20 cellular contexts compared by ENCODE assay signal in the genomic region with DNA sequence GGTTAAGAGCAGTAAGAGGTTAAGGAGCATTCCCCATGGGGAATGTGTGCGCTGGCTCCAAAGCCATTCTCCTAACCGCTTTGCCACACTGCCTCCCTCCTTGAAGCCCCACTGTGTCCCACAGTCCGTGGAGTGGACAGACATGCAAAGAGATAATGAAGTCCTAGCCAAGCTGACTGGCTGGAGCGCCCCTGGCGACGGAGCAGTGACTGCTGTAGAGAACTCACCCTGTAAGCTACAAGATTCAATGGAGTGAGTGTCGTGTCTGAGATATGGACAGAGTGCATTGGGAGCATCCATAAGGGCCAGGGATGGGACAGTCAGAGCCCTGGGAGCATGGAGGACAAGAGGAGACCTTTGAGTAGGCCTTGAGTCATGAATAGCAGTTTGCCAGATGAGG. TPM values are rescaled to one million over a fixed set of nuclear protein-coding genes. Genes with fewer than 3 reads are reported as not detected.
A peak's percentile ranks its signal among the peaks of the same experiment; 100 is the strongest.
DNase-seq lines count a peak whose midpoint lies in the region; ATAC-seq, FAIRE-seq and TF ChIP-seq lines count a peak whose summit lies in the region.
"Had no signal": no experiment of that assay in that cellular context is flagged by ENCODE, and none has a peak within 500 bp of the region (broad histone marks: within the 10 kb centered on the region; RNA-seq: fewer than 3 reads in every experiment).

No MANE protein-coding gene starts in this region.

- WGBS in K562 (ENCODE audit: insufficient coverage, low coverage, missing lambda C conversion rate), result 8% methylated on average over 7 of the region's 7 CpGs
- WGBS in endodermal cell (ENCODE audit: insufficient coverage in 1 of 2, insufficient read length in 1 of 2), 2 experiments, result 88 to 92% methylated on average over 6 to 7 of the region's 7 CpGs
- 90 to 100% methylated on average over 1 to 7 of the region's 7 CpGs for WGBS in transverse colon (ENCODE audit: low coverage in 1 of 2), 2 donors

- no peaks in the 10 kb centered on the region for H3K79me2 ChIP-seq in astrocyte (ENCODE audit: insufficient read depth, low read length)
- no peaks in the 10 kb centered on the region for H3K79me2 ChIP-seq in K562 (ENCODE audit: control insufficient read depth, insufficient read depth, low read length)
- peaks cover 11% of the 10 kb centered on the region for H3K79me2 ChIP-seq in osteoblast (ENCODE audit: insufficient read depth, low read length)

- no TSS peak for BruUV-seq in K562 (replicated peaks; lab: Mats Ljungman, UMichigan)

- in situ Hi-C loops in K562 (cut with MboI) (no loop called here), transverse colon (cut with MboI; ENCODE audit: low pct_ligation_motif_present in 1 of 4, low pct_unique_long_range_greater_than_20kb in 1 of 4, low sequenced_read_pairs in 3 of 4) (no loop called here)

- TF ChIP-seq EP300 in K562 (IDR thresholded peaks at IDR 0.05; ENCODE audit: low read length) (no peak), transverse colon (IDR thresholded peaks at IDR 0.05; ENCODE audit: low read depth) (no peak)

- H3K27ac Mint-ChIP-seq in astrocyte (ENCODE audit: unreplicated experiment) (peak overlapping the region; percentile 30), endodermal cell (no peak overlapping the region)
- H3K27ac Mint-ChIP-seq: CD4-positive, alpha-beta memory T cell had no signal

- H3K4me1 Mint-ChIP-seq in astrocyte (ENCODE audit: low read depth, unreplicated experiment) (peaks cover 12% of the 10 kb centered on the region), endodermal cell (peaks cover 1% of the 10 kb centered on the region)

- CTCF ChIA-PET in K562 (lab: Yijun Ruan, JAX; ENCODE audit: low intra/inter-chr PET ratio), result no interaction called here

- H3K4me3 ChIP-seq in astrocyte (ENCODE audit: insufficient read depth, low read depth, low read length) (no peak overlapping the region), K562 (no peak overlapping the region), endodermal cell (ENCODE audit: low read length) (no peak overlapping the region), osteoblast (ENCODE audit: insufficient read depth, low read length) (no peak overlapping the region), transverse colon (no peak overlapping the region), breast epithelium (no peak overlapping the region)

- H3K27me3 Mint-ChIP-seq in astrocyte (ENCODE audit: low read depth, unreplicated experiment), result peaks cover 24% of the 10 kb centered on the region
- peaks cover 19% of the 10 kb centered on the region for H3K27me3 Mint-ChIP-seq in endodermal cell (ENCODE audit: insufficient read depth)

- H3K27ac ChIP-seq in astrocyte (ENCODE audit: low read depth, low read length), result no peak overlapping the region
- H3K27ac ChIP-seq in K562 (ENCODE audit: extremely low read depth, low read depth, low read length), result no peak overlapping the region
- H3K27ac ChIP-seq in endodermal cell (ENCODE audit: low read depth, low read length), result no peak overlapping the region
- no peak overlapping the region for H3K27ac ChIP-seq in osteoblast (ENCODE audit: low read depth, low read length)
- H3K27ac ChIP-seq in transverse colon, result no peak overlapping the region
- no peak overlapping the region for H3K27ac ChIP-seq in breast epithelium
- no peak overlapping the region for H3K27ac ChIP-seq in substantia nigra (ENCODE audit: low read depth, low read length, poor library complexity, severe bottlenecking)

- H3K4me3 Mint-ChIP-seq in astrocyte (ENCODE audit: unreplicated experiment), result no peak overlapping the region
- no peak overlapping the region for H3K4me3 Mint-ChIP-seq in endodermal cell
- H3K4me3 Mint-ChIP-seq: CD4-positive, alpha-beta memory T cell had no signal

- no peaks in the 10 kb centered on the region for H3K27me3 ChIP-seq in astrocyte (ENCODE audit: insufficient read depth, low read length)
- peaks cover 3 to 73% of the 10 kb centered on the region in 2 experiments; a peak in 4 of 5 replicates for H3K27me3 ChIP-seq in K562 (ENCODE audit: control insufficient read depth in 2 of 2, insufficient read depth in 2 of 2, low read length in 2 of 2)
- H3K27me3 ChIP-seq in endodermal cell (ENCODE audit: control insufficient read depth, insufficient read depth, low read length, poor library complexity, severe bottlenecking), result peaks cover 19% of the 10 kb centered on the region
- no peaks in the 10 kb centered on the region for H3K27me3 ChIP-seq in osteoblast (ENCODE audit: insufficient read depth, low read length)
- peaks cover 26% of the 10 kb centered on the region for H3K27me3 ChIP-seq in transverse colon
- H3K27me3 ChIP-seq in breast epithelium, result no peaks in the 10 kb centered on the region

- H3K9ac ChIP-seq in astrocyte (ENCODE audit: low read length), result no peak overlapping the region
- no peak overlapping the region for H3K9ac ChIP-seq in K562 (ENCODE audit: insufficient read depth in 1 of 2, low read depth in 2 of 2, low read length in 2 of 2)
- no peak overlapping the region for H3K9ac ChIP-seq in endodermal cell (ENCODE audit: extremely low read depth, low read length, poor library complexity, severe bottlenecking)

- intact Hi-C loops in K562 (cut with micrococcal nuclease), result no loop called here
- intact Hi-C loops in transverse colon (cut with DNase I; ENCODE audit: low total_unique reads), result no loop called here
- intact Hi-C loops in breast epithelium (cut with DNase I; ENCODE audit: low total_unique reads), result no loop called here

- DNase-seq in astrocyte (ENCODE audit: low read depth) (no peak), K562 (ENCODE audit: extremely low read depth in 1 of 4, low spot score in 3 of 4) (peak in 2 of 4 experiments; percentile 35 to 37), endodermal cell (no peak), osteoblast (ENCODE audit: insufficient read length, low spot score, missing footprints) (peak; percentile 52), transverse colon (no peak), breast epithelium (ENCODE audit: low spot score in 2 of 2) (no peak), substantia nigra (lab: John Stamatoyannopoulos, UW) (no peak)
- DNase-seq: C1 segment of cervical spinal cord; Calu3; CD4-positive, alpha-beta memory T cell; COR-L47; DMS53; DMS79 treated with DMSO at 0.1 percent for 48 hours; GF-D8; GOT3; H7; HCEC 1CT had no signal

- H3K36me3 ChIP-seq in astrocyte (ENCODE audit: insufficient read depth, low read length), result no peaks in the 10 kb centered on the region
- H3K36me3 ChIP-seq in K562 (ENCODE audit: control insufficient read depth, insufficient read depth, low read length), result no peaks in the 10 kb centered on the region
- no peaks in the 10 kb centered on the region for H3K36me3 ChIP-seq in endodermal cell (ENCODE audit: control insufficient read depth, insufficient read depth, low read length)
- H3K36me3 ChIP-seq in osteoblast (ENCODE audit: insufficient read depth, low read length), result no peaks in the 10 kb centered on the region
- no peaks in the 10 kb centered on the region for H3K36me3 ChIP-seq in transverse colon
- no peaks in the 10 kb centered on the region for H3K36me3 ChIP-seq in breast epithelium

- peak; percentile 88 for ATAC-seq in K562

- FAIRE-seq in astrocyte (lab: Jason Lieb, UNC), result no peak
- FAIRE-seq in K562 (lab: Jason Lieb, UNC), result peak; percentile 35
- FAIRE-seq: GM12891 had no signal

- H3K4me1 ChIP-seq in astrocyte (ENCODE audit: insufficient read depth, low read length) (peaks cover 18% of the 10 kb centered on the region), K562 (replicated peaks in 1 of 2; ENCODE audit: control insufficient read depth in 2 of 2, insufficient read depth in 2 of 2, low read length in 2 of 2) (peaks cover 0 to 14% of the 10 kb centered on the region in 2 experiments; a peak in 3 of 5 replicates), endodermal cell (ENCODE audit: control insufficient read depth, insufficient read depth, low read length) (peaks cover 4% of the 10 kb centered on the region), osteoblast (ENCODE audit: insufficient read depth, low read length) (peaks cover 17% of the 10 kb centered on the region), transverse colon (peaks cover 0 to 15% (median 6%) of the 10 kb centered on the region in 4 donors), breast epithelium (peaks cover 0 to 4% of the 10 kb centered on the region in 2 donors)

- H3K4me2 ChIP-seq in astrocyte (ENCODE audit: low read length) (no peak overlapping the region), K562 (ENCODE audit: insufficient read depth, low read length) (no peak overlapping the region), osteoblast (ENCODE audit: insufficient read depth, low read length) (no peak overlapping the region)

- H3K36me3 Mint-ChIP-seq in astrocyte (ENCODE audit: low read depth, unreplicated experiment) (peaks cover 2% of the 10 kb centered on the region), endodermal cell (ENCODE audit: low read depth) (no peaks in the 10 kb centered on the region)
- H3K36me3 Mint-ChIP-seq: CD4-positive, alpha-beta memory T cell had no signal

- POLR2A ChIA-PET in K562 (lab: Yijun Ruan, JAX), result interaction anchor here (0.6 to 1.2 kb wide), 2 partner anchors 10 to 128 kb away, joined by 3 read pairs; no protein-coding TSS in a partner anchor

- TF ChIP-seq CTCF in astrocyte (IDR thresholded peaks at IDR 0.05; ENCODE audit: insufficient read depth, low read depth, low read length) (no peak), K562 (IDR thresholded peaks at IDR 0.05 in 2 of 3, conservative IDR thresholded peaks at IDR 0.05 in 1 of 3; ENCODE audit: insufficient read depth in 2 of 3, low read depth in 1 of 3, low read length in 3 of 3) (peak; percentile 45 to 60 (median 52)), endodermal cell (conservative IDR thresholded peaks at IDR 0.05) (peak; percentile 29), osteoblast (IDR thresholded peaks at IDR 0.05; ENCODE audit: extremely low read depth, low read depth, low read length) (no peak), transverse colon (IDR thresholded peaks at IDR 0.05) (no peak), breast epithelium (IDR thresholded peaks at IDR 0.05) (no peak)

- no peaks in the 10 kb centered on the region for H3K9me3 ChIP-seq in astrocyte (ENCODE audit: insufficient read depth, low read depth, low read length)
- no peaks in the 10 kb centered on the region for H3K9me3 ChIP-seq in K562 (replicated peaks; ENCODE audit: control insufficient read depth, insufficient read depth, low read depth, low read length)
- no peaks in the 10 kb centered on the region for H3K9me3 ChIP-seq in endodermal cell (ENCODE audit: control insufficient read depth, low read length)
- H3K9me3 ChIP-seq in osteoblast (ENCODE audit: low read depth, low read length), result no peaks in the 10 kb centered on the region
- H3K9me3 ChIP-seq in transverse colon, result no peaks in the 10 kb centered on the region
- H3K9me3 ChIP-seq in breast epithelium, result no peaks in the 10 kb centered on the region

- TF ChIP-seq POLR2A in K562 (conservative IDR thresholded peaks at IDR 0.05), result no peak
- TF ChIP-seq POLR2A in transverse colon (IDR thresholded peaks at IDR 0.05), result no peak
- TF ChIP-seq POLR2A in breast epithelium (IDR thresholded peaks at IDR 0.05), result no peak

- H4K20me1 ChIP-seq in astrocyte (ENCODE audit: insufficient read depth, low read length) (no peaks in the 10 kb centered on the region), K562 (replicated peaks; ENCODE audit: control insufficient read depth, insufficient read depth, low read length) (peaks cover 9% of the 10 kb centered on the region; the same call in 1 of the 2 replicates), osteoblast (ENCODE audit: insufficient read depth, low read length) (no peaks in the 10 kb centered on the region)

- H2AFZ ChIP-seq in astrocyte (ENCODE audit: low read depth, low read length) (no peak overlapping the region), K562 (ENCODE audit: low read depth, low read length) (no peak overlapping the region), osteoblast (ENCODE audit: low read length) (no peak overlapping the region)

- H3K9me1 ChIP-seq in K562 (ENCODE audit: control insufficient read depth, insufficient read depth, low read length), result no peaks in the 10 kb centered on the region

- no peak for TF ChIP-seq RAD21 in K562 (CRISPR knock-in tag; conservative IDR thresholded peaks at IDR 0.05 in 1 of 2, IDR thresholded peaks at IDR 0.05 in 1 of 2)

- H3K9me3 Mint-ChIP-seq in astrocyte (ENCODE audit: unreplicated experiment), result peaks cover 9% of the 10 kb centered on the region
- no peaks in the 10 kb centered on the region for H3K9me3 Mint-ChIP-seq in endodermal cell
- H3K9me3 Mint-ChIP-seq: CD4-positive, alpha-beta memory T cell had no signal

RNA-seq across cellular contexts. Expression of a gene that starts 3.5 kb away (rescaled TPM):
- total RNA-seq in astrocyte (0.86 and 1.1 TPM in 2 replicates), K562 (2014; rRNA removed) (not detected in 2 replicates), K562 (2014; rRNA removed; fragmentation: Illumina TruSeq; extraction: Trizol) (not detected in 2 replicates), K562 (2015; rRNA removed; fragmentation: Illumina TruSeq; extraction: Trizol) (not detected in 2 replicates), K562 (2021) (not detected in 2 replicates), endodermal cell (1 to 10 TPM; 3.0 to 3.4 TPM), osteoblast (11.2 and 12.3 TPM in 2 replicates), transverse colon (10 to 100 TPM in 1 of 4 donors, under 1 TPM in 3; 0.40 to 31.0 (median 0.87) TPM), breast epithelium (1 to 10 TPM; 1.3 to 4.6 (median 2.3) TPM)
- total RNA-seq in K562 (2011; cell fraction: chromatin; rRNA removed; ENCODE audit: low replicate concordance), result 0.12 TPM in 1 of 2 replicates, not detected in the other
- total RNA-seq in K562 (2011; cell fraction: nucleolus; rRNA removed), result not detected in 2 replicates
- not detected in 2 replicates for total RNA-seq in K562 (2011; cell fraction: nucleoplasm; rRNA removed)
- polyA plus RNA-seq in K562 (2011; rRNA removed) (not detected in 2 replicates), K562 (2014; fragmentation: Illumina TruSeq; extraction: Trizol) (not detected in 2 replicates), K562 (2014; fragmentation: Nextera tagmentation; extraction: Ambion mirVana) (not detected), K562 (2014; rRNA removed) (not detected in 2 replicates)
- polyA plus RNA-seq in K562 (2011; cell fraction: cytosol; rRNA removed), result 0.03 TPM in 1 of 2 replicates, not detected in the other
- polyA plus RNA-seq in K562 (2011; cell fraction: nucleus; rRNA removed), result 0.01 TPM in 1 of 2 replicates, not detected in the other
- not detected in 2 replicates for polyA plus RNA-seq in K562 (2012)
- polyA minus RNA-seq in K562 (2011; rRNA and poly(A)+ RNA removed), result not detected in 2 replicates
- polyA minus RNA-seq in K562 (2011; cell fraction: cytosol; rRNA and poly(A)+ RNA removed), result not detected in 2 replicates
- not detected in 2 replicates for polyA minus RNA-seq in K562 (2011; cell fraction: nucleus; rRNA and poly(A)+ RNA removed)
- 1.8 TPM for polyA plus RNA-seq in endodermal cell (2013, experiment 1 of 2)
- polyA plus RNA-seq in endodermal cell (2013, experiment 2 of 2), result 2.3 TPM
- total RNA-seq: A172, Calu3 had no signal
- polyA plus RNA-seq: CD4-positive, alpha-beta memory T cell had no signal

RNA-seq across cellular contexts. Expression of a gene that starts 35.7 kb away (rescaled TPM):
- total RNA-seq in astrocyte (0.41 and 0.52 TPM in 2 replicates), K562 (2014; rRNA removed) (not detected in 2 replicates), K562 (2014; rRNA removed; fragmentation: Illumina TruSeq; extraction: Trizol) (not detected in 2 replicates), K562 (2015; rRNA removed; fragmentation: Illumina TruSeq; extraction: Trizol) (not detected in 2 replicates), K562 (2021) (not detected in 2 replicates), endodermal cell (under 1 TPM; 0.55 to 0.57 TPM), osteoblast (0.36 and 0.59 TPM in 2 replicates), transverse colon (under 1 TPM; 0.27 to 0.75 (median 0.52) TPM), breast epithelium (1 to 10 TPM; 1.6 to 5.2 (median 2.6) TPM)
- not detected in 2 replicates for total RNA-seq in K562 (2011; cell fraction: chromatin; rRNA removed; ENCODE audit: low replicate concordance)
- not detected in 2 replicates for total RNA-seq in K562 (2011; cell fraction: nucleolus; rRNA removed)
- total RNA-seq in K562 (2011; cell fraction: nucleoplasm; rRNA removed), result not detected in 2 replicates
- polyA plus RNA-seq in K562 (2011; rRNA removed) (not detected in 2 replicates), K562 (2014; fragmentation: Illumina TruSeq; extraction: Trizol) (not detected in 2 replicates), K562 (2014; fragmentation: Nextera tagmentation; extraction: Ambion mirVana) (not detected), K562 (2014; rRNA removed) (0.05 TPM in 1 of 2 replicates, not detected in the other)
- polyA plus RNA-seq in K562 (2011; cell fraction: cytosol; rRNA removed), result not detected in 2 replicates
- polyA plus RNA-seq in K562 (2011; cell fraction: nucleus; rRNA removed), result 0.04 and 0.06 TPM in 2 replicates
- polyA plus RNA-seq in K562 (2012), result not detected in 2 replicates
- polyA minus RNA-seq in K562 (2011; rRNA and poly(A)+ RNA removed), result not detected in 2 replicates
- not detected in 2 replicates for polyA minus RNA-seq in K562 (2011; cell fraction: cytosol; rRNA and poly(A)+ RNA removed)
- not detected in 2 replicates for polyA minus RNA-seq in K562 (2011; cell fraction: nucleus; rRNA and poly(A)+ RNA removed)
- 4.1 TPM for polyA plus RNA-seq in endodermal cell (2013, experiment 1 of 2)
- polyA plus RNA-seq in endodermal cell (2013, experiment 2 of 2), result 4.8 TPM
- total RNA-seq: A673, Calu3 had no signal
- polyA plus RNA-seq: CD4-positive, alpha-beta memory T cell had no signal

RNA-seq across cellular contexts. Expression of a gene that starts 44.4 kb away (rescaled TPM):
- total RNA-seq in astrocyte, result 8.4 and 16.6 TPM in 2 replicates
- total RNA-seq in K562 (2011; cell fraction: chromatin; rRNA removed; ENCODE audit: low replicate concordance), result 5.9 and 10.4 TPM in 2 replicates
- total RNA-seq in K562 (2011; cell fraction: nucleolus; rRNA removed), result 5.2 and 5.5 TPM in 2 replicates
- 5.1 and 5.3 TPM in 2 replicates for total RNA-seq in K562 (2011; cell fraction: nucleoplasm; rRNA removed)
- total RNA-seq in K562 (2014; rRNA removed), result 6.3 and 13.5 TPM in 2 replicates
- 3.7 and 5.2 TPM in 2 replicates for total RNA-seq in K562 (2014; rRNA removed; fragmentation: Illumina TruSeq; extraction: Trizol)
- 7.0 and 7.2 TPM in 2 replicates for total RNA-seq in K562 (2015; rRNA removed; fragmentation: Illumina TruSeq; extraction: Trizol)
- 22.0 and 22.7 TPM in 2 replicates for total RNA-seq in K562 (2021)
- polyA plus RNA-seq in K562 (2011; rRNA removed), result 4.2 and 5.4 TPM in 2 replicates
- 4.8 and 12.5 TPM in 2 replicates for polyA plus RNA-seq in K562 (2011; cell fraction: cytosol; rRNA removed)
- polyA plus RNA-seq in K562 (2011; cell fraction: nucleus; rRNA removed), result 5.2 and 10.5 TPM in 2 replicates
- 7.1 and 9.7 TPM in 2 replicates for polyA plus RNA-seq in K562 (2012)
- polyA plus RNA-seq in K562 (2014; fragmentation: Illumina TruSeq; extraction: Trizol), result 6.8 and 12.3 TPM in 2 replicates
- under 1 TPM; 0.18 to 0.27 TPM for polyA plus RNA-seq in K562 (2014; fragmentation: Nextera tagmentation; extraction: Ambion mirVana)
- polyA plus RNA-seq in K562 (2014; rRNA removed), result 7.2 and 9.7 TPM in 2 replicates
- polyA minus RNA-seq in K562 (2011; rRNA and poly(A)+ RNA removed), result 4.5 and 5.3 TPM in 2 replicates
- 13.7 TPM in 2 replicates for polyA minus RNA-seq in K562 (2011; cell fraction: cytosol; rRNA and poly(A)+ RNA removed)
- polyA minus RNA-seq in K562 (2011; cell fraction: nucleus; rRNA and poly(A)+ RNA removed), result 1.8 and 3.0 TPM in 2 replicates
- 10 to 100 TPM; 32.8 to 45.8 TPM for total RNA-seq in endodermal cell
- 63.0 TPM for polyA plus RNA-seq in endodermal cell (2013, experiment 1 of 2)
- polyA plus RNA-seq in endodermal cell (2013, experiment 2 of 2), result 64.5 TPM
- total RNA-seq in osteoblast, result 3.2 and 3.6 TPM in 2 replicates
- 10 to 100 TPM; 19.3 to 55.4 (median 45.7) TPM for total RNA-seq in transverse colon
- total RNA-seq in breast epithelium, result 1 to 10 TPM; 1.3 to 8.3 (median 4.3) TPM

Comparison
In these comparisons a context has a peak if more than half of its experiments do, and no peak if none do; other contexts are left out.
1. CTCF ChIP-seq: peak in K562 (3 of 3) and endodermal cell (single experiment); none in astrocyte (single experiment), osteoblast (single experiment), transverse colon (0 of 5) and breast epithelium (0 of 3).